ENCODE assay signal across 23 cellular contexts in genomic region chr5:103890313-103890712, GRCh38.
"Had no signal": no experiment of that assay in that cellular context is flagged by ENCODE, and none has a peak within 500 bp of the region (broad histone marks: within the 10 kb centered on the region; RNA-seq: fewer than 3 reads in every experiment).

No MANE protein-coding gene starts in this region.

- H3K4me3 ChIP-seq: body of pancreas, breast epithelium had no signal

- ATAC-seq: activated CD8-positive, alpha-beta T cell treated with anti-CD3 and anti-CD28 coated beads for 36 hours; body of pancreas had no signal

- H3K27me3 ChIP-seq: body of pancreas, breast epithelium had no signal

- H3K4me1 ChIP-seq: body of pancreas, breast epithelium had no signal

- H3K27ac ChIP-seq: body of pancreas, breast epithelium, WERI-Rb-1 had no signal

- DNase-seq: activated CD4-positive, alpha-beta T cell treated with anti-CD3 and anti-CD28 coated beads for 1 hour; activated CD4-positive, alpha-beta T cell treated with anti-CD3 and anti-CD28 coated beads for 48 hours; activated CD4-positive, CD25-positive, alpha-beta regulatory T cell; activated CD8-positive, alpha-beta T cell treated with anti-CD3 and anti-CD28 coated beads for 36 hours; activated gamma-delta T cell; activated naive CD4-positive, alpha-beta T cell treated with Interleukin-2 at 50 U/mL for 16 hours; activated naive CD8-positive, alpha-beta T cell treated with anti-CD3 and anti-CD28 coated beads, Interleukin-2, amount 10 ng/mL, durations not matched to agents 7 days and 5 days; activated T-cell treated with anti-CD3 and anti-CD28 coated beads, Interleukin-2, amount 50 U/mL, for 24 hours; amygdala; body of pancreas; cerebellar nuclear complex; NCI-H1048; NCI-H1105 treated with DMSO at 0.1 percent for 48 hours; NCI-H1436; NCI-H1694; NCI-H1930; NCI-H2081 treated with DMSO at 0.1 percent for 48 hours; NCI-H524 treated with DMSO at 0.1 percent for 48 hours; NK-92 treated with Interleukin-12 subunit alpha and Interleukin-12 subunit beta, amount 100 ng/mL, for 24 hours; Right ventricle myocardium superior; T1000; WERI-Rb-1 had no signal

- H3K36me3 ChIP-seq: breast epithelium, WERI-Rb-1 had no signal

- H3K9me3 ChIP-seq: body of pancreas, breast epithelium had no signal
